8 cellular contexts compared by ENCODE assay signal in genomic region chr3:127735767-127736693, GRCh38.
A peak's percentile ranks its signal among the peaks of the same experiment; 100 is the strongest.
DNase-seq lines count a peak whose midpoint lies in the region; ATAC-seq and TF ChIP-seq lines count a peak whose summit lies in the region.

No MANE protein-coding gene starts in this region.

- H3K4me3 ChIP-seq in body of pancreas (no peak overlapping the region), lung (no peak overlapping the region)

- 56 to 60% methylated on average over 9 of the region's 9 CpGs for WGBS in body of pancreas, 2 donors
- 71 to 77% methylated on average over 9 of the region's 9 CpGs for WGBS in lung, 2 donors

- H3K36me3 ChIP-seq in body of pancreas (replicated peaks in 1 of 2; ENCODE audit: insufficient read depth in 1 of 2, low read depth in 2 of 2) (no peaks in the 10 kb centered on the region), lung (ENCODE audit: control insufficient read depth in 2 of 2, insufficient read depth in 2 of 2, low read length in 2 of 2) (peaks cover 0 to 5% of the 10 kb centered on the region in 2 donors)

- intact Hi-C loops in body of pancreas (cut with DNase I) = no loop called here

- H3K27ac ChIP-seq in body of pancreas (peak overlapping the region in 1 of 4 donors; percentile 31), lung (ENCODE audit: low read depth in 1 of 2, low read length in 1 of 2) (peak overlapping the region; percentile 30 to 44)

- H3K27me3 ChIP-seq in body of pancreas (no peaks in the 10 kb centered on the region), lung (ENCODE audit: control insufficient read depth, insufficient read depth) (no peaks in the 10 kb centered on the region)

- DNase-seq in Daoy (ENCODE audit: low read depth) = peak; percentile 82
- peak; percentile 48 for DNase-seq in GM20000 (ENCODE audit: low spot score)
- peak in 3 of 4 donors; percentile 23 to 59 (median 53) for DNase-seq in body of pancreas
- DNase-seq in lung (ENCODE audit: low spot score) = no peak
- DNase-seq in SHP77 (lab: John Stamatoyannopoulos, UW) = no peak
- no peak for DNase-seq in NCI-H1436 treated with DMSO at 0.1 percent for 48 hours (lab: John Stamatoyannopoulos, UW)
- no peak for DNase-seq in stimulated activated naive CD8-positive, alpha-beta T cell treated with anti-CD3 and anti-CD28 coated beads, Interleukin-15, Interleukin-2, amounts not matched to agents 100 U/mL and 50 U/mL, for 24 hours

- TF ChIP-seq POLR2A in body of pancreas (IDR thresholded peaks at IDR 0.05) = no peak

- ATAC-seq in HG03571 (IDR thresholded peaks at IDR 0.05; ENCODE audit: unreplicated experiment) = peak; percentile 77
- ATAC-seq in body of pancreas = no peak
- ATAC-seq in lung (ENCODE audit: insufficient read depth, low FRiP score) = no peak
- no peak for ATAC-seq in stimulated activated naive CD8-positive, alpha-beta T cell treated with anti-CD3 and anti-CD28 coated beads, Interleukin-15, Interleukin-2, amounts not matched to agents 100 U/mL and 50 U/mL, for 24 hours

- TF ChIP-seq CTCF in GM20000 (IDR thresholded peaks at IDR 0.05; ENCODE audit: extremely low read depth, missing control alignments) (no peak), body of pancreas (IDR thresholded peaks at IDR 0.05) (no peak), lung (IDR thresholded peaks at IDR 0.05; ENCODE audit: control extremely low read depth, extremely low read depth) (no peak)

- no peaks in the 10 kb centered on the region for H3K9me3 ChIP-seq in body of pancreas
- no peaks in the 10 kb centered on the region for H3K9me3 ChIP-seq in lung (ENCODE audit: control insufficient read depth in 2 of 2, insufficient read depth in 1 of 2, low read length in 1 of 2)

- H3K4me1 ChIP-seq in body of pancreas (peaks cover 9% of the 10 kb centered on the region), lung (ENCODE audit: control insufficient read depth in 2 of 2, insufficient read depth in 2 of 2, low read length in 2 of 2) (peaks cover 2 to 17% of the 10 kb centered on the region in 2 donors)

Comparison
In these comparisons a context has a peak if more than half of its experiments do, and no peak if none do; other contexts are left out.
1. DNase-seq: peak in Daoy (single experiment), GM20000 (single experiment) and body of pancreas (3 of 4); none in lung (single experiment), SHP77 (0 of 2), NCI-H1436 treated with DMSO at 0.1 percent for 48 hours (single experiment) and stimulated activated naive CD8-positive, alpha-beta T cell treated with anti-CD3 and anti-CD28 coated beads, Interleukin-15, Interleukin-2, amounts not matched to agents 100 U/mL and 50 U/mL, for 24 hours (single experiment).